In the genomic region with DNA sequence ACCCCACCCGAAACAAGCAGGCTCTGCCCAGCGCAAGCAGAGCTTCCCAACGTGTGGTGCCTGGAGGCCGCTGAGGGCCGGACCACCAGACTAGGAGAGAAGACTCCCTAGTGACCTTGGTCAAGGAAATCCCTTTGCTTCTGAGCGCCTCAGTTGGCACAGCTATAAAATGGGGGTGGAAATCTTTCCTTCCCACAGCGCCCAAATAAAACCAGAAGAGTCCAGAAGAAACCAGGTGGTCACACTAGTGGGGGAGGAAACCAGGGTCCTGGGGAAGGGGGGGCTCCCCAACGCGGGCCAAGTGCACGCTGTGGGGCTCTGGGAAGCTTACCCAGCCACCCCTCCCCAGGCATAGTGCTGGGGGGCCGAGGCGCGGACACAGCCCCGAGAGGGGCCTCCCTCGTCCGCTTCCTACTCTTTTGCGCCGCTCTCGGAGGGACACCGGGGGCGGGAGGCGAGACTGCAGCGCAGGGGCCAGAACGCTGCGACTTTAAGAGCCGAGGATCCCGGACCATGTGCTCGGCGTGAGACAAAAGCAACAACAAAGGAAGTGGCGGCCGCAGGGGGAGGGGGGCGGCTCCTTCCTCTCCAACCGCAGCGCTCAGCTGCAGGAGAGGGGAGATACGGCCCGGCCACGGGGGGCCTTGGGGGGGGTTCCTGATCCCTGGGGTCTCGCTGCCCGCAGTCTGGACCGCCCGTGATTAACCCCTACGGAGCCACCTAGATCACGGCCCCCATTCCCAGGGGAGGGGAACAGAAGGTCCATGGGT, we compare ENCODE assay signal across 8 cellular contexts. TPM values are rescaled to one million over a fixed set of nuclear protein-coding genes. Genes with fewer than 3 reads are reported as not detected.
A peak's percentile ranks its signal among the peaks of the same experiment; 100 is the strongest.
DNase-seq lines count a peak whose midpoint lies in the region; ATAC-seq and TF ChIP-seq lines count a peak whose summit lies in the region.

No MANE protein-coding gene starts in this region.

- H3K4me1 ChIP-seq in smooth muscle cell (ENCODE audit: low read depth): peaks cover 22% of the 10 kb centered on the region

- H3K4me3 ChIP-seq in smooth muscle cell: peak overlapping the region; percentile 92

- peaks cover 21% of the 10 kb centered on the region for H3K36me3 Mint-ChIP-seq in WTC11

- no peaks in the 10 kb centered on the region for H3K27me3 Mint-ChIP-seq in WTC11 (ENCODE audit: low read depth)

- H2AFZ ChIP-seq in smooth muscle cell (ENCODE audit: low read depth): peak overlapping the region; percentile 62

- H3K36me3 ChIP-seq in smooth muscle cell (ENCODE audit: low read depth): no peaks in the 10 kb centered on the region

- no peaks in the 10 kb centered on the region for H3F3A ChIP-seq in smooth muscle cell (ENCODE audit: low read depth)

- H3K4me3 Mint-ChIP-seq in WTC11: peak overlapping the region; percentile 94

- DNase-seq in NCI-H1930 (lab: John Stamatoyannopoulos, UW) (peak; percentile 26 to 32), WTC11 (ENCODE audit: low spot score) (peak; percentile 77), caudate nucleus (lab: John Stamatoyannopoulos, UW) (peak in 54 of 61 donors; percentile 14 to 82 (median 64)), islet precursor cell (peak; percentile 86), smooth muscle cell (lab: John Stamatoyannopoulos, UW; ENCODE audit: unreplicated experiment) (no peak)

- CTCF ChIA-PET in WTC11 (lab: Charles Lee): interaction anchor here (0.6 to 2.0 kb wide), 5 partner anchors 13 to 958 kb away, joined by 3 to 26 read pairs (median 3); a partner anchor contains a TSS

- peaks cover 58% of the 10 kb centered on the region for H3K4me1 Mint-ChIP-seq in WTC11

- TF ChIP-seq CTCF in C4-2B (conservative IDR thresholded peaks at IDR 0.05): no peak
- TF ChIP-seq CTCF in WTC11 (IDR thresholded peaks at IDR 0.05): no peak
- TF ChIP-seq CTCF in smooth muscle cell (IDR thresholded peaks at IDR 0.05; ENCODE audit: borderline replicate concordance, insufficient read depth, poor library complexity, severe bottlenecking): no peak

- peak overlapping the region; percentile 98 for H3K27ac Mint-ChIP-seq in WTC11

- peaks cover 52% of the 10 kb centered on the region for H4K20me1 ChIP-seq in smooth muscle cell (ENCODE audit: low read depth)

- H3K9me3 ChIP-seq in smooth muscle cell (replicated peaks; ENCODE audit: low read depth): no peaks in the 10 kb centered on the region

- WGBS in smooth muscle cell (ENCODE audit: low lambda C conversion rate): under 1% methylated on average over 37 of the region's 43 CpGs

- POLR2A ChIA-PET in WTC11 (lab: Charles Lee): interaction anchor here (0.6 to 3.4 kb wide), 9 partner anchors 7 to 852 kb away, joined by 3 to 30 read pairs (median 4); a partner anchor contains a TSS

- H3K27ac ChIP-seq in C4-2B: peak overlapping the region; percentile 97
- H3K27ac ChIP-seq in caudate nucleus (ENCODE audit: low read depth, low read length): peak overlapping the region; percentile 100
- peak overlapping the region; percentile 97 for H3K27ac ChIP-seq in smooth muscle cell (ENCODE audit: low read depth)

- peaks cover 42% of the 10 kb centered on the region for H3K79me2 ChIP-seq in smooth muscle cell (ENCODE audit: low read depth)

- no peaks in the 10 kb centered on the region for H3K9me3 Mint-ChIP-seq in WTC11

- peak overlapping the region; percentile 93 for H3K9ac ChIP-seq in smooth muscle cell (ENCODE audit: low read depth)

- peak overlapping the region; percentile 100 for H3K4me2 ChIP-seq in smooth muscle cell

- no peaks in the 10 kb centered on the region for H3K27me3 ChIP-seq in smooth muscle cell (ENCODE audit: low read depth)

- ATAC-seq in GM21447 (IDR thresholded peaks at IDR 0.05; ENCODE audit: unreplicated experiment): peak; percentile 24
- no peak for ATAC-seq in WTC11
- no peak for ATAC-seq in GM19328 (IDR thresholded peaks at IDR 0.05; ENCODE audit: unreplicated experiment)

TF ChIP-seq in WTC11, 78 proteins besides CTCF, POLR2A, EP300 and RAD21 (continues in another document):
- TF ChIP-seq GTF2I (CRISPR knock-in tag; conservative IDR thresholded peaks at IDR 0.05) (0 out of 2 replicates have a peak, but pooled peaks have one; percentile 15), OVOL2 (CRISPR knock-in tag; IDR thresholded peaks at IDR 0.05; ENCODE audit: borderline replicate concordance) (no peak), ZNF396 (CRISPR knock-in tag; IDR thresholded peaks at IDR 0.05; ENCODE audit: borderline replicate concordance) (no peak), ZNF317 (CRISPR knock-in tag; IDR thresholded peaks at IDR 0.05; ENCODE audit: borderline replicate concordance, low read depth) (peak; percentile 15; the same call in 1 of the 2 replicates), SMAD4 (CRISPR knock-in tag; IDR thresholded peaks at IDR 0.05) (no peak), KAT7 (CRISPR knock-in tag; IDR thresholded peaks at IDR 0.05; ENCODE audit: borderline replicate concordance) (peak; percentile 63; the same call in 1 of the 2 replicates), ATF1 (CRISPR knock-in tag; IDR thresholded peaks at IDR 0.05) (no peak), ZNF263 (CRISPR knock-in tag; IDR thresholded peaks at IDR 0.05; ENCODE audit: low read depth) (no peak), ZNF219 (CRISPR knock-in tag; IDR thresholded peaks at IDR 0.05; ENCODE audit: borderline replicate concordance) (no peak), RORB (CRISPR knock-in tag; IDR thresholded peaks at IDR 0.05) (no peak), ETV6 (CRISPR knock-in tag; IDR thresholded peaks at IDR 0.05) (0 out of 2 replicates have a peak, but pooled peaks have one; percentile 44), TCF7 (CRISPR knock-in tag; IDR thresholded peaks at IDR 0.05; ENCODE audit: low read depth) (no peak), NR2C2 (CRISPR knock-in tag; IDR thresholded peaks at IDR 0.05) (no peak; the same call in 1 of the 2 replicates)
- TF ChIP-seq, protein P1, sequence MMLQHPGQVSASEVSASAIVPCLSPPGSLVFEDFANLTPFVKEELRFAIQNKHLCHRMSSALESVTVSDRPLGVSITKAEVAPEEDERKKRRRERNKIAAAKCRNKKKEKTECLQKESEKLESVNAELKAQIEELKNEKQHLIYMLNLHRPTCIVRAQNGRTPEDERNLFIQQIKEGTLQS (CRISPR knock-in tag; conservative IDR thresholded peaks at IDR 0.05): no peak
- TF ChIP-seq, protein P2, sequence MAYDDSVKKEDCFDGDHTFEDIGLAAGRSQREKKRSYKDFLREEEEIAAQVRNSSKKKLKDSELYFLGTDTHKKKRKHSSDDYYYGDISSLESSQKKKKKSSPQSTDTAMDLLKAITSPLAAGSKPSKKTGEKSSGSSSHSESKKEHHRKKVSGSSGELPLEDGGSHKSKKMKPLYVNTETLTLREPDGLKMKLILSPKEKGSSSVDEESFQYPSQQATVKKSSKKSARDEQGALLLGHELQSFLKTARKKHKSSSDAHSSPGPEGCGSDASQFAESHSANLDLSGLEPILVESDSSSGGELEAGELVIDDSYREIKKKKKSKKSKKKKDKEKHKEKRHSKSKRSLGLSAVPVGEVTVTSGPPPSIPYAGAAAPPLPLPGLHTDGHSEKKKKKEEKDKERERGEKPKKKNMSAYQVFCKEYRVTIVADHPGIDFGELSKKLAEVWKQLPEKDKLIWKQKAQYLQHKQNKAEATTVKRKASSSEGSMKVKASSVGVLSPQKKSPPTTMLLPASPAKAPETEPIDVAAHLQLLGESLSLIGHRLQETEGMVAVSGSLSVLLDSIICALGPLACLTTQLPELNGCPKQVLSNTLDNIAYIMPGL (CRISPR knock-in tag; IDR thresholded peaks at IDR 0.05): 0 out of 2 replicates have a peak, but pooled peaks have one; percentile 36
- TF ChIP-seq, protein P3, sequence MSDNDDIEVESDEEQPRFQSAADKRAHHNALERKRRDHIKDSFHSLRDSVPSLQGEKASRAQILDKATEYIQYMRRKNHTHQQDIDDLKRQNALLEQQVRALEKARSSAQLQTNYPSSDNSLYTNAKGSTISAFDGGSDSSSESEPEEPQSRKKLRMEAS (CRISPR knock-in tag; IDR thresholded peaks at IDR 0.05): peak; percentile 85
- TF ChIP-seq, protein P4, sequence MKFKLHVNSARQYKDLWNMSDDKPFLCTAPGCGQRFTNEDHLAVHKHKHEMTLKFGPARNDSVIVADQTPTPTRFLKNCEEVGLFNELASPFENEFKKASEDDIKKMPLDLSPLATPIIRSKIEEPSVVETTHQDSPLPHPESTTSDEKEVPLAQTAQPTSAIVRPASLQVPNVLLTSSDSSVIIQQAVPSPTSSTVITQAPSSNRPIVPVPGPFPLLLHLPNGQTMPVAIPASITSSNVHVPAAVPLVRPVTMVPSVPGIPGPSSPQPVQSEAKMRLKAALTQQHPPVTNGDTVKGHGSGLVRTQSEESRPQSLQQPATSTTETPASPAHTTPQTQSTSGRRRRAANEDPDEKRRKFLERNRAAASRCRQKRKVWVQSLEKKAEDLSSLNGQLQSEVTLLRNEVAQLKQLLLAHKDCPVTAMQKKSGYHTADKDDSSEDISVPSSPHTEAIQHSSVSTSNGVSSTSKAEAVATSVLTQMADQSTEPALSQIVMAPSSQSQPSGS (CRISPR knock-in tag; IDR thresholded peaks at IDR 0.05; ENCODE audit: borderline replicate concordance, low read depth): no peak
- TF ChIP-seq, protein P5, sequence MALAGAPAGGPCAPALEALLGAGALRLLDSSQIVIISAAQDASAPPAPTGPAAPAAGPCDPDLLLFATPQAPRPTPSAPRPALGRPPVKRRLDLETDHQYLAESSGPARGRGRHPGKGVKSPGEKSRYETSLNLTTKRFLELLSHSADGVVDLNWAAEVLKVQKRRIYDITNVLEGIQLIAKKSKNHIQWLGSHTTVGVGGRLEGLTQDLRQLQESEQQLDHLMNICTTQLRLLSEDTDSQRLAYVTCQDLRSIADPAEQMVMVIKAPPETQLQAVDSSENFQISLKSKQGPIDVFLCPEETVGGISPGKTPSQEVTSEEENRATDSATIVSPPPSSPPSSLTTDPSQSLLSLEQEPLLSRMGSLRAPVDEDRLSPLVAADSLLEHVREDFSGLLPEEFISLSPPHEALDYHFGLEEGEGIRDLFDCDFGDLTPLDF (CRISPR knock-in tag; IDR thresholded peaks at IDR 0.05): no peak
- TF ChIP-seq, protein P6, sequence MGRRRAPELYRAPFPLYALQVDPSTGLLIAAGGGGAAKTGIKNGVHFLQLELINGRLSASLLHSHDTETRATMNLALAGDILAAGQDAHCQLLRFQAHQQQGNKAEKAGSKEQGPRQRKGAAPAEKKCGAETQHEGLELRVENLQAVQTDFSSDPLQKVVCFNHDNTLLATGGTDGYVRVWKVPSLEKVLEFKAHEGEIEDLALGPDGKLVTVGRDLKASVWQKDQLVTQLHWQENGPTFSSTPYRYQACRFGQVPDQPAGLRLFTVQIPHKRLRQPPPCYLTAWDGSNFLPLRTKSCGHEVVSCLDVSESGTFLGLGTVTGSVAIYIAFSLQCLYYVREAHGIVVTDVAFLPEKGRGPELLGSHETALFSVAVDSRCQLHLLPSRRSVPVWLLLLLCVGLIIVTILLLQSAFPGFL (CRISPR knock-in tag; IDR thresholded peaks at IDR 0.05; ENCODE audit: borderline replicate concordance): no peak

RNA-seq across cellular contexts. Expression of a gene that starts 0.9 kb away (rescaled TPM):
- 204 to 233 TPM (median 216 TPM) in 3 replicates for total RNA-seq in WTC11 (2021)
- total RNA-seq in smooth muscle cell: 5.7 and 9.0 TPM in 2 replicates
- polyA plus RNA-seq in smooth muscle cell: 6.8 and 8.9 TPM in 2 replicates

RNA-seq across cellular contexts. Expression of a gene that starts 12.8 kb away (rescaled TPM):
- total RNA-seq in WTC11 (2021) (0.44 to 1.1 TPM (median 0.63 TPM) in 3 replicates), smooth muscle cell (0.09 and 0.13 TPM in 2 replicates)
- 0.08 TPM in 1 of 2 replicates, not detected in the other for polyA plus RNA-seq in smooth muscle cell

Comparison
In these comparisons a context has a peak if more than half of its experiments do, and no peak if none do; other contexts are left out.
1. RNA of a gene that starts 0.9 kb away (total RNA-seq): 204 to 233 TPM in WTC11; 5.7 to 9.0 TPM in smooth muscle cell; every median in the first group is over 10 times any median in the second.
2. Peak in every context shown above with its lines, with median percentiles within 50 percentile points of each other: H3K27ac ChIP-seq.